In genomic region chr5:56919942-56920662, GRCh38 we compare ENCODE assay signal across 25 cellular contexts.
"Had no signal": no experiment of that assay in that cellular context is flagged by ENCODE, and none has a peak within 500 bp of the region (broad histone marks: within the 10 kb centered on the region; RNA-seq: fewer than 3 reads in every experiment).

No MANE protein-coding gene starts in this region.

- H3K27ac ChIP-seq: ascending aorta, body of pancreas, Peyer's patch, RWPE1, SJCRH30 had no signal

- H3K4me1 ChIP-seq: ascending aorta, body of pancreas, Peyer's patch, SJCRH30 had no signal

- DNase-seq: activated CD4-positive, alpha-beta T cell treated with anti-CD3 and anti-CD28 coated beads, Interleukin-2, amount 10 ng/mL, durations not matched to agents 24 days and 14 days; activated CD4-positive, alpha-beta T cell treated with anti-CD3 and anti-CD28 coated beads, Interleukin-2, amount 50 U/mL, for 48 hours; activated CD4-positive, CD25-positive, alpha-beta regulatory T cell treated with anti-CD3 and anti-CD28 coated beads, Interleukin-2, amount 50 U/mL, for 72 hours; activated CD8-positive, alpha-beta memory T cell treated with anti-CD3 and anti-CD28 coated beads, Interleukin-2, amount 10 ng/mL, durations not matched to agents 7 days and 5 days; activated effector memory CD4-positive, alpha-beta T cell treated with Interleukin-2 at 50 U/mL for 16 hours; activated naive CD4-positive, alpha-beta T cell; activated T-cell treated with anti-CD3 and anti-CD28 coated beads, Interleukin-2, amount 50 U/mL, for 24 hours; body of pancreas; MG63; MV-4-11; NCI-H1092 treated with DMSO at 0.1 percent for 48 hours; NCI-H1417 treated with DMSO at 0.1 percent for 48 hours; NCI-H187; NCI-H2081; NCI-H446 treated with DMSO at 0.1 percent for 48 hours; NCI-H526; NCI-H82; Peyer's patch; Right ventricle myocardium superior; SJCRH30; SW 1271 had no signal

- H3K4me3 ChIP-seq: ascending aorta, body of pancreas, MG63, Peyer's patch, SJCRH30 had no signal

- H3K27me3 ChIP-seq: ascending aorta, body of pancreas, MG63, Peyer's patch, SJCRH30 had no signal

- ATAC-seq: activated CD8-positive, alpha-beta memory T cell treated with anti-CD3 and anti-CD28 coated beads, Interleukin-2, amount 10 ng/mL, durations not matched to agents 7 days and 5 days; body of pancreas; SK-N-SH treated with all-trans-retinoic acid at 6 μM for 48 hours; WTC11 had no signal

- H3K9me3 ChIP-seq: ascending aorta, body of pancreas, MG63, Peyer's patch, SJCRH30 had no signal
